In the genomic region with DNA sequence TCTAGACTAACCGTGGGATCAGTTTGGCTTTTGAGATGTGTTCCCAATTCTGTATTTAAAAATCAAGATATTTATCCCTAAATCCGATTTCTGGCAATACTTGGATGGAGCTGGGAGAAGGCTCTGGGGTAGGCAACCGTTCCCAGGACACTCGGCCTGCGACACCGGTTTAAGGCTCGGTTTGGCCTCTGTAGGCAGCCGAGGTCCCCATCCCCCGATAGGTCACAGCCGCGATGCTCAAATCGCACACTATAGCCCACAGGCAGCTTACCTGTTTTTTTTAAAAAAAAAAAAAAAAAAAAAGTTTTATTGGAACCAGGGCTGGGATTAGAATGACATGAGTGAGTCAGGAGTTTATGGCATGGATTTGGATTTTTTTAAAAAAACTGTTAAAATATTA, we compare ENCODE assay signal across 8 cellular contexts. TPM values are rescaled to one million over a fixed set of nuclear protein-coding genes. Genes with fewer than 3 reads are reported as not detected.
DNase-seq lines count a peak whose midpoint lies in the region; TF ChIP-seq lines count a peak whose summit lies in the region.

No MANE protein-coding gene starts in this region.

- no peaks in the 10 kb centered on the region for H3K4me1 ChIP-seq in SJCRH30

- DNase-seq in SJCRH30 (no peak), fibroblast of the aortic adventitia (ENCODE audit: low read depth) (no peak), retinal pigment epithelial cell (ENCODE audit: low read depth) (no peak), HuH-7 (ENCODE audit: low spot score) (no peak), AG20443 (ENCODE audit: low spot score) (no peak), SKM-1 (lab: John Stamatoyannopoulos, UW; ENCODE audit: unreplicated experiment) (no peak), 8988T (no peak)

- no peaks in the 10 kb centered on the region for H3K27me3 ChIP-seq in SJCRH30

- no peaks in the 10 kb centered on the region for H3K36me3 ChIP-seq in SJCRH30

- no peak overlapping the region for H3K27ac ChIP-seq in SJCRH30

- H3K4me3 ChIP-seq in GM12875 (ENCODE audit: low read depth, low read length) (peak overlapping the region; percentile 100), SJCRH30 (peak overlapping the region; percentile 97), fibroblast of the aortic adventitia (ENCODE audit: low read depth, low read length) (peak overlapping the region; percentile 97), retinal pigment epithelial cell (ENCODE audit: low read length) (peak overlapping the region; percentile 95)

- TF ChIP-seq CTCF in GM12875 (IDR thresholded peaks at IDR 0.05; ENCODE audit: borderline replicate concordance, insufficient read depth, low read depth, low read length) (no peak), fibroblast of the aortic adventitia (IDR thresholded peaks at IDR 0.05; ENCODE audit: insufficient read depth, low read length) (no peak), retinal pigment epithelial cell (conservative IDR thresholded peaks at IDR 0.05; ENCODE audit: low read depth, low read length) (no peak)

- H3K9me3 ChIP-seq in SJCRH30 (replicated peaks), result no peaks in the 10 kb centered on the region

RNA-seq across cellular contexts. Expression of gene TAF3, which starts 0.7 kb away (rescaled TPM):
- 3.6 and 3.9 TPM in 2 replicates for total RNA-seq in SJCRH30 (2014; rRNA removed; shearing (Covaris generic))
- 3.9 and 6.5 TPM in 2 replicates for total RNA-seq in fibroblast of the aortic adventitia (ENCODE audit: low replicate concordance)

RNA-seq across cellular contexts. Expression of gene ATP5F1C, which starts 29.6 kb away (rescaled TPM):
- total RNA-seq in SJCRH30 (2014; rRNA removed; shearing (Covaris generic)), result 195 and 197 TPM in 2 replicates
- 96.4 and 251 TPM in 2 replicates for total RNA-seq in fibroblast of the aortic adventitia (ENCODE audit: low replicate concordance)

RNA-seq across cellular contexts. Expression of gene KIN, which starts 29.8 kb away (rescaled TPM):
- total RNA-seq in SJCRH30 (2014; rRNA removed; shearing (Covaris generic)), result 10.8 and 14.6 TPM in 2 replicates
- total RNA-seq in fibroblast of the aortic adventitia (ENCODE audit: low replicate concordance), result 7.0 and 55.2 TPM in 2 replicates
